8 cellular contexts compared by ENCODE assay signal in genomic region chr12:105226219-105226618, GRCh38. TPM values are rescaled to one million over a fixed set of nuclear protein-coding genes. Genes with fewer than 3 reads are reported as not detected.
DNase-seq lines count a peak whose midpoint lies in the region; ATAC-seq and TF ChIP-seq lines count a peak whose summit lies in the region.

No MANE protein-coding gene starts in this region.

- peaks cover 36 to 80% of the 10 kb centered on the region in 2 experiments for H3K79me1 ChIP-seq in IMR-90 (ENCODE audit: low read depth in 1 of 2, low read length in 2 of 2)

- no peak overlapping the region for H3K9ac ChIP-seq in IMR-90 (ENCODE audit: low read depth, low read length)

- POLR2A ChIA-PET in IMR-90 (lab: Charles Lee; ENCODE audit: unreplicated experiment) = no interaction called here

- no peak overlapping the region for H3K4me3 ChIP-seq in IMR-90 (ENCODE audit: insufficient read depth, low read depth, low read length)
- H3K4me3 ChIP-seq in brain microvascular endothelial cell (ENCODE audit: low read depth, low read length) = no peak overlapping the region
- H3K4me3 ChIP-seq in right lobe of liver = no peak overlapping the region
- no peak overlapping the region for H3K4me3 ChIP-seq in tibial artery

- peak overlapping the region; percentile 31; the same call in 1 of the 2 replicates for H2BK20ac ChIP-seq in IMR-90 (ENCODE audit: low read depth, low read length)

- 11% methylated on average over 6 of the region's 8 CpGs; no CpG with 5 or more reads in 1 of the 2 experiments for WGBS in IMR-90 (ENCODE audit: extremely low coverage in 2 of 2, insufficient read length in 1 of 2), 2 experiments
- 45% methylated on average over 8 of the region's 8 CpGs for WGBS in right lobe of liver (ENCODE audit: insufficient coverage, low coverage, low lambda C conversion rate, missing lambda C conversion rate)

- peak overlapping the region; percentile 35; the same call in 1 of the 2 replicates for H3K4ac ChIP-seq in IMR-90 (ENCODE audit: low read depth, low read length)

- peak overlapping the region; percentile 79 for H3K14ac ChIP-seq in IMR-90 (replicated peaks; ENCODE audit: low read depth, low read length)

- H3K4me1 ChIP-seq in IMR-90 (ENCODE audit: control insufficient read depth, insufficient read depth, low read length) = peaks cover 14% of the 10 kb centered on the region
- H3K4me1 ChIP-seq in right lobe of liver = peaks cover 0 to 12% (median 0%) of the 10 kb centered on the region in 4 donors
- H3K4me1 ChIP-seq in tibial artery = peaks cover 0 to 87% (median 40%) of the 10 kb centered on the region in 4 donors

- peak overlapping the region; percentile 63 for H2BK5ac ChIP-seq in IMR-90 (ENCODE audit: low read depth, low read length, poor library complexity, severe bottlenecking)

- no peak for TF ChIP-seq POLR2A in IMR-90 (IDR thresholded peaks at IDR 0.05; ENCODE audit: low read depth, low read length)
- TF ChIP-seq POLR2A in right lobe of liver (IDR thresholded peaks at IDR 0.05) = no peak

- H3K4me2 ChIP-seq in IMR-90 (ENCODE audit: low read depth, low read length) = peak overlapping the region; percentile 57; the same call in 1 of the 2 replicates

- no peak overlapping the region for H2BK15ac ChIP-seq in IMR-90 (ENCODE audit: low read depth, low read length)

- TF ChIP-seq CTCF in IMR-90 (conservative IDR thresholded peaks at IDR 0.05; ENCODE audit: low read depth, low read length) (no peak), brain microvascular endothelial cell (IDR thresholded peaks at IDR 0.05; ENCODE audit: low read depth, low read length, missing control alignments) (peak; percentile 20), right lobe of liver (IDR thresholded peaks at IDR 0.05) (no peak), tibial artery (IDR thresholded peaks at IDR 0.05) (peak in 1 of 2 experiments; percentile 11), GM13976 (IDR thresholded peaks at IDR 0.05; ENCODE audit: borderline replicate concordance, control extremely low read depth, extremely low read depth, insufficient read depth, missing control alignments) (no peak)

- no peak overlapping the region for H4K5ac ChIP-seq in IMR-90 (ENCODE audit: low read depth, low read length)

- peak overlapping the region in 1 of 2 experiments; percentile 70; a peak in 2 of 4 replicates for H4K8ac ChIP-seq in IMR-90 (ENCODE audit: low read depth in 2 of 2, low read length in 2 of 2)

- no peak overlapping the region for H4K91ac ChIP-seq in IMR-90 (ENCODE audit: insufficient read depth, low read depth, low read length)

- H3K18ac ChIP-seq in IMR-90 (ENCODE audit: low read depth, low read length) = no peak overlapping the region

- peak; percentile 86 for ATAC-seq in GM18502 (IDR thresholded peaks at IDR 0.05; ENCODE audit: poor library complexity, unreplicated experiment)
- ATAC-seq in IMR-90 (ENCODE audit: low read depth) = peak; percentile 90
- peak; percentile 78 to 82 (median 80) for ATAC-seq in right lobe of liver
- ATAC-seq in HG03565 (IDR thresholded peaks at IDR 0.05; ENCODE audit: unreplicated experiment) = no peak

- H3K27me3 ChIP-seq in IMR-90 (ENCODE audit: control insufficient read depth, insufficient read depth, low read length) = no peaks in the 10 kb centered on the region
- no peaks in the 10 kb centered on the region for H3K27me3 ChIP-seq in brain microvascular endothelial cell (replicated peaks)
- no peaks in the 10 kb centered on the region for H3K27me3 ChIP-seq in right lobe of liver
- no peaks in the 10 kb centered on the region for H3K27me3 ChIP-seq in tibial artery

- dilution Hi-C loops in IMR-90 (cut with HindIII; ENCODE audit: low sequenced_read_pairs, unreplicated experiment) = no loop called here

- BruUV-seq in IMR-90 (replicated peaks; lab: Mats Ljungman, UMichigan) = no TSS peak

- peak overlapping the region; percentile 26; the same call in 1 of the 2 replicates for H3K23ac ChIP-seq in IMR-90 (ENCODE audit: low read depth, low read length)

- peaks cover 30% of the 10 kb centered on the region for H3K9me1 ChIP-seq in IMR-90 (ENCODE audit: insufficient read depth, low read length)

- H3K27ac ChIP-seq in IMR-90 (ENCODE audit: insufficient read depth, low read length) = no peak overlapping the region
- peak overlapping the region; percentile 54 for H3K27ac ChIP-seq in brain microvascular endothelial cell
- peak overlapping the region in 2 of 3 donors; percentile 23 to 26 for H3K27ac ChIP-seq in right lobe of liver
- peak overlapping the region; percentile 46 to 58 for H3K27ac ChIP-seq in tibial artery

- peak overlapping the region; percentile 54 for H2AFZ ChIP-seq in IMR-90 (replicated peaks; ENCODE audit: low read length, poor library complexity)

- in situ Hi-C loops in IMR-90 (cut with MboI; ENCODE audit: low sequenced_read_pairs) = no loop called here
- in situ Hi-C loops in brain microvascular endothelial cell (cut with HindIII; ENCODE audit: low pct_ligation_motif_present, low sequenced_read_pairs) = no loop called here
- in situ Hi-C loops in GM13976 (cut with MboI; ENCODE audit: low sequenced_read_pairs, unreplicated experiment) = no loop called here

- H3K36me3 ChIP-seq in IMR-90 (ENCODE audit: control insufficient read depth, insufficient read depth, low read length) = peaks cover 31% of the 10 kb centered on the region
- peaks cover 6% of the 10 kb centered on the region for H3K36me3 ChIP-seq in brain microvascular endothelial cell (replicated peaks)
- peaks cover 0 to 18% (median 8%) of the 10 kb centered on the region in 4 donors for H3K36me3 ChIP-seq in right lobe of liver
- H3K36me3 ChIP-seq in tibial artery = peaks cover 5 to 36% (median 29%) of the 10 kb centered on the region in 3 donors

- intact Hi-C loops in IMR-90 (cut with micrococcal nuclease) = no loop called here
- intact Hi-C loops in right lobe of liver (cut with DNase I) = no loop called here
- intact Hi-C loops in tibial artery (cut with DNase I; ENCODE audit: low total_unique reads) = no loop called here

- peaks cover 14% of the 10 kb centered on the region; the same call in 1 of the 2 replicates for H4K20me1 ChIP-seq in IMR-90 (ENCODE audit: insufficient read depth, low read length)

- no peak overlapping the region for H2AK9ac ChIP-seq in IMR-90 (replicated peaks; ENCODE audit: low read depth, low read length, poor library complexity)

- peak overlapping the region; percentile 66 for H2BK120ac ChIP-seq in IMR-90 (ENCODE audit: low read depth, low read length)

- CTCF ChIA-PET in IMR-90 (lab: Yijun Ruan, JAX) = interaction anchor here (0.5 to 1.1 kb wide), 2 partner anchors 22 to 47 kb away, joined by 3 read pairs; no protein-coding TSS in a partner anchor

- H2AK5ac ChIP-seq in IMR-90 (ENCODE audit: low read depth, low read length) = no peak overlapping the region

- H3K56ac ChIP-seq in IMR-90 (ENCODE audit: extremely low read depth, insufficient read depth, low read length) = peak overlapping the region; percentile 5

- H3K9me3 ChIP-seq in IMR-90 (ENCODE audit: control insufficient read depth, insufficient read depth, low read length) = no peaks in the 10 kb centered on the region
- H3K9me3 ChIP-seq in right lobe of liver = no peaks in the 10 kb centered on the region
- H3K9me3 ChIP-seq in tibial artery = no peaks in the 10 kb centered on the region

- peak; percentile 32; the same call in 1 of the 2 replicates for TF ChIP-seq RAD21 in IMR-90 (IDR thresholded peaks at IDR 0.05; ENCODE audit: low read length)

- DNase-seq in IMR-90 (peak; percentile 97), brain microvascular endothelial cell (peak; percentile 90), right lobe of liver (peak in 1 of 3 donors; percentile 41), tibial artery (peak; percentile 86), T1000 (lab: John Stamatoyannopoulos, UW) (no peak), GM13976 (ENCODE audit: low spot score) (no peak)

TF ChIP-seq in IMR-90, 13 proteins besides CTCF, POLR2A, EP300 and RAD21 (continues in another document):
- TF ChIP-seq NFE2L2 (IDR thresholded peaks at IDR 0.05; ENCODE audit: low read depth, low read length) = no peak
- TF ChIP-seq MAFK (IDR thresholded peaks at IDR 0.05; ENCODE audit: low read depth, low read length) = peak; percentile 82
- TF ChIP-seq FOS (IDR thresholded peaks at IDR 0.05; ENCODE audit: low read depth, low read length) = 0 out of 2 replicates have a peak, but pooled peaks have one; percentile 21
- TF ChIP-seq SMC3 (IDR thresholded peaks at IDR 0.05; ENCODE audit: low read depth, low read length) = 0 out of 2 replicates have a peak, but pooled peaks have one; percentile 4
- TF ChIP-seq CEBPB (IDR thresholded peaks at IDR 0.05; ENCODE audit: low read depth, low read length) = no peak
- TF ChIP-seq RFX5 (IDR thresholded peaks at IDR 0.05; ENCODE audit: low read depth, low read length) = no peak
- TF ChIP-seq ELK1 (IDR thresholded peaks at IDR 0.05; ENCODE audit: borderline replicate concordance, low read depth, low read length) = no peak
- peak; percentile 94 for TF ChIP-seq USF2 (IDR thresholded peaks at IDR 0.05; ENCODE audit: low read depth, low read length)
- no peak for TF ChIP-seq CHD1 (IDR thresholded peaks at IDR 0.05; ENCODE audit: low read depth, low read length)
- no peak for TF ChIP-seq RCOR1 (IDR thresholded peaks at IDR 0.05; ENCODE audit: insufficient replicate concordance, low read length)
- peak; percentile 21; the same call in 1 of the 2 replicates for TF ChIP-seq BHLHE40 (IDR thresholded peaks at IDR 0.05; ENCODE audit: low read depth, low read length)
- peak; percentile 64; the same call in 1 of the 2 replicates for TF ChIP-seq MXI1 (IDR thresholded peaks at IDR 0.05; ENCODE audit: borderline replicate concordance, low read depth, low read length)

RNA-seq across cellular contexts. Expression of gene APPL2, which starts 9.8 kb away (rescaled TPM):
- total RNA-seq in IMR-90 (2012; rRNA removed) (42.3 and 53.3 TPM in 2 replicates), right lobe of liver (10 to 100 TPM; 10.2 to 23.2 (median 16.5) TPM)
- 50.3 and 65.8 TPM in 2 replicates for polyA plus RNA-seq in IMR-90 (2012; rRNA removed)
- polyA plus RNA-seq in IMR-90 (2012; cell fraction: cytosol; rRNA removed) = 18.1 and 37.3 TPM in 2 replicates
- 26.2 and 113 TPM in 2 replicates for polyA plus RNA-seq in IMR-90 (2012; cell fraction: nucleus; rRNA removed; ENCODE audit: low replicate concordance)

Comparison
In these comparisons a context has a peak if more than half of its experiments do, and no peak if none do; other contexts are left out.
1. DNase-seq: peak in IMR-90 (single experiment), brain microvascular endothelial cell (single experiment) and tibial artery (2 of 2); none in T1000 (single experiment) and GM13976 (single experiment).